Comparison of ENCODE assay signal across 2 cellular contexts in genomic region chr21:42555756-42556438, GRCh38.
TF ChIP-seq lines count a peak whose summit lies in the region.

No MANE protein-coding gene starts in this region.

TF ChIP-seq in HepG2, 621 proteins besides CTCF, POLR2A, EP300 and RAD21:
- TF ChIP-seq CEBPZ (IDR thresholded peaks at IDR 0.05; ENCODE audit: low read length) (no peak), POLR2G (IDR thresholded peaks at IDR 0.05; ENCODE audit: low read depth, low read length) (no peak), ZNF557 (CRISPR knock-in tag; IDR thresholded peaks at IDR 0.05) (no peak), POGK (CRISPR knock-in tag; conservative IDR thresholded peaks at IDR 0.05) (no peak), ARHGAP35 (CRISPR knock-in tag; IDR thresholded peaks at IDR 0.05; ENCODE audit: borderline replicate concordance) (no peak), ONECUT2 (CRISPR knock-in tag; IDR thresholded peaks at IDR 0.05) (no peak), NFAT5 (CRISPR knock-in tag; IDR thresholded peaks at IDR 0.05) (no peak), ZNF567 (CRISPR knock-in tag; IDR thresholded peaks at IDR 0.05; ENCODE audit: borderline replicate concordance) (no peak)

TF ChIP-seq in K562, 482 proteins besides CTCF, POLR2A, EP300 and RAD21:
- TF ChIP-seq ZNF644 (tag; IDR thresholded peaks at IDR 0.05; ENCODE audit: low read depth): no peak
- TF ChIP-seq FOXM1 (IDR thresholded peaks at IDR 0.05; ENCODE audit: low read depth): no peak
- no peak for TF ChIP-seq FOXM1 (CRISPR knock-in tag; IDR thresholded peaks at IDR 0.05; ENCODE audit: low read depth)
- TF ChIP-seq MCM5 (IDR thresholded peaks at IDR 0.05; ENCODE audit: low read depth): no peak
- no peak for TF ChIP-seq NBN (IDR thresholded peaks at IDR 0.05; ENCODE audit: low read depth)
- TF ChIP-seq FOXJ2 (tag; IDR thresholded peaks at IDR 0.05): no peak
- no peak for TF ChIP-seq MBD2 (IDR thresholded peaks at IDR 0.05; ENCODE audit: borderline replicate concordance, low read depth)
- TF ChIP-seq PATZ1 (CRISPR knock-in tag; IDR thresholded peaks at IDR 0.05; ENCODE audit: borderline replicate concordance): no peak
- TF ChIP-seq ETS1 (conservative IDR thresholded peaks at IDR 0.05; ENCODE audit: control insufficient read depth, low read depth, low read length): no peak
- no peak for TF ChIP-seq ZBTB12 (CRISPR knock-in tag; IDR thresholded peaks at IDR 0.05)
- no peak for TF ChIP-seq ZFP36 (IDR thresholded peaks at IDR 0.05; ENCODE audit: low read depth, low read length, partially characterized antibody)
- TF ChIP-seq HMGXB4 (CRISPR knock-in tag; IDR thresholded peaks at IDR 0.05): no peak
- no peak for TF ChIP-seq BRCA1 (IDR thresholded peaks at IDR 0.05)
- no peak for TF ChIP-seq BRCA1 (CRISPR knock-in tag; IDR thresholded peaks at IDR 0.05)
- TF ChIP-seq NR2C2 (CRISPR knock-in tag; IDR thresholded peaks at IDR 0.05): no peak
- TF ChIP-seq NR2C2 (tag; IDR thresholded peaks at IDR 0.05): no peak
- TF ChIP-seq PTRF (tag; IDR thresholded peaks at IDR 0.05): no peak
- no peak for TF ChIP-seq TFE3 (CRISPR knock-in tag; IDR thresholded peaks at IDR 0.05)
